In genomic region chr1:11796036-11796828, GRCh38 we compare ENCODE assay signal across 19 cellular contexts. TPM values are rescaled to one million over a fixed set of nuclear protein-coding genes. Genes with fewer than 3 reads are reported as not detected.
A peak's percentile ranks its signal among the peaks of the same experiment; 100 is the strongest.
DNase-seq lines count a peak whose midpoint lies in the region; ATAC-seq, FAIRE-seq and TF ChIP-seq lines count a peak whose summit lies in the region.
"Had no signal": no experiment of that assay in that cellular context is flagged by ENCODE, and none has a peak within 500 bp of the region (broad histone marks: within the 10 kb centered on the region; RNA-seq: fewer than 3 reads in every experiment).

No MANE protein-coding gene starts in this region.

- H3K4me3 Mint-ChIP-seq in activated naive CD8-positive, alpha-beta T cell treated with anti-CD3 and anti-CD28 coated beads, Interleukin-2, amount 50 U/mL, for 24 hours: no peak overlapping the region
- H3K4me3 Mint-ChIP-seq: activated CD4-positive, alpha-beta memory T cell treated with anti-CD3 and anti-CD28 coated beads for 36 hours had no signal

- H3K27me3 ChIP-seq in GM12878 (replicated peaks in 1 of 2; ENCODE audit: control insufficient read depth in 2 of 2, insufficient read depth in 2 of 2, low read length in 1 of 2) (no peaks in the 10 kb centered on the region), left ventricle myocardium inferior (ENCODE audit: low read depth) (no peaks in the 10 kb centered on the region)
- H3K27me3 ChIP-seq: hepatocyte had no signal

- H3K27ac Mint-ChIP-seq in activated naive CD8-positive, alpha-beta T cell treated with anti-CD3 and anti-CD28 coated beads, Interleukin-2, amount 50 U/mL, for 24 hours: no peak overlapping the region
- H3K27ac Mint-ChIP-seq: activated CD4-positive, alpha-beta memory T cell treated with anti-CD3 and anti-CD28 coated beads for 36 hours had no signal

- H3K4me1 Mint-ChIP-seq in activated naive CD8-positive, alpha-beta T cell treated with anti-CD3 and anti-CD28 coated beads, Interleukin-2, amount 50 U/mL, for 24 hours: no peaks in the 10 kb centered on the region

- in situ Hi-C loops in GM12878 (cut with MboI): no loop called here

- no peaks in the 10 kb centered on the region for H3K9me3 Mint-ChIP-seq in activated naive CD8-positive, alpha-beta T cell treated with anti-CD3 and anti-CD28 coated beads, Interleukin-2, amount 50 U/mL, for 24 hours
- H3K9me3 Mint-ChIP-seq: activated CD4-positive, alpha-beta memory T cell treated with anti-CD3 and anti-CD28 coated beads for 36 hours had no signal

- no peak for TF ChIP-seq EP300 in GM12878 (IDR thresholded peaks at IDR 0.05; ENCODE audit: borderline replicate concordance in 1 of 2, control insufficient read depth in 1 of 2, low read depth in 2 of 2, low read length in 2 of 2)

- no peak for TF ChIP-seq RAD21 in GM12878 (IDR thresholded peaks at IDR 0.05; ENCODE audit: insufficient read depth, low read depth, low read length)

- H3K4me3 ChIP-seq in GM12878 (no peak overlapping the region), left ventricle myocardium inferior (peak overlapping the region; percentile 58)
- H3K4me3 ChIP-seq: hepatocyte, mucosa of descending colon, skin epidermis had no signal

- H3K27ac ChIP-seq in GM12878 (ENCODE audit: control insufficient read depth, insufficient read depth) (no peak overlapping the region), left ventricle myocardium inferior (replicated peaks) (peak overlapping the region; percentile 98), caudate nucleus (ENCODE audit: low read depth, low read length) (no peak overlapping the region)
- H3K27ac ChIP-seq: hepatocyte had no signal

- intact Hi-C loops in GM12878 (cut with micrococcal nuclease; ENCODE audit: unreplicated experiment) (no loop called here), left ventricle myocardium inferior (cut with micrococcal nuclease) (no loop called here), posterior vena cava (cut with DNase I) (no loop called here)

- SMC1A ChIA-PET in GM12878 (lab: Charles Lee; ENCODE audit: uncharacterized antibody, unreplicated experiment): interaction anchor here (1.1 kb wide), 1 partner anchor 11 kb away, joined by 3 read pairs; no protein-coding TSS in a partner anchor

- H3K4me1 ChIP-seq in GM12878 (ENCODE audit: control insufficient read depth, insufficient read depth, low read length): no peaks in the 10 kb centered on the region; the same call in 1 of the 2 replicates
- peaks cover 99% of the 10 kb centered on the region for H3K4me1 ChIP-seq in left ventricle myocardium inferior

- CTCF ChIA-PET in GM12878 (lab: Yijun Ruan, JAX): interaction anchor here (3.5 kb wide), 1 partner anchor 9 kb away, joined by 24 read pairs; no protein-coding TSS in a partner anchor

- H3K36me3 ChIP-seq in GM12878 (ENCODE audit: control insufficient read depth in 2 of 2, insufficient read depth in 2 of 2, low read length in 1 of 2) (peaks cover 0 to 5% of the 10 kb centered on the region in 2 experiments; a peak in 3 of 4 replicates), left ventricle myocardium inferior (peaks cover 70% of the 10 kb centered on the region)

- no TSS peak for BruUV-seq in GM12878 (replicated peaks; lab: Mats Ljungman, UMichigan)

- RAD21 ChIA-PET in GM12878 (lab: Charles Lee; ENCODE audit: unreplicated experiment): no interaction called here

- H3K9ac ChIP-seq in GM12878 (ENCODE audit: control insufficient read depth, insufficient read depth, low read length): no peak overlapping the region

- FAIRE-seq in GM12878 (lab: Jason Lieb, UNC): no peak

- H3K27me3 Mint-ChIP-seq in activated naive CD8-positive, alpha-beta T cell treated with anti-CD3 and anti-CD28 coated beads, Interleukin-2, amount 50 U/mL, for 24 hours: no peaks in the 10 kb centered on the region
- H3K27me3 Mint-ChIP-seq: activated CD4-positive, alpha-beta memory T cell treated with anti-CD3 and anti-CD28 coated beads for 36 hours had no signal

- H3K4me2 ChIP-seq in GM12878 (ENCODE audit: control insufficient read depth, insufficient read depth): no peak overlapping the region
- H3K4me2 ChIP-seq: hepatocyte had no signal

- H3K9me3 ChIP-seq in GM12878 (replicated peaks; ENCODE audit: control insufficient read depth, insufficient read depth, low read length) (no peaks in the 10 kb centered on the region), left ventricle myocardium inferior (replicated peaks) (no peaks in the 10 kb centered on the region)
- H3K9me3 ChIP-seq: mucosa of descending colon had no signal

- no peaks in the 10 kb centered on the region for H3K79me2 ChIP-seq in GM12878 (ENCODE audit: control insufficient read depth, insufficient read depth, low read length)

- POLR2A ChIA-PET in GM12878 (lab: Charles Lee): interaction anchor here (0.9 kb wide), 1 partner anchor 10 kb away, joined by 4 read pairs; the partner anchor contains the start of gene CLCN6

- ATAC-seq in GM12878: peak; percentile 36
- ATAC-seq in activated naive CD8-positive, alpha-beta T cell treated with anti-CD3 and anti-CD28 coated beads, Interleukin-2, amount 50 U/mL, for 24 hours: no peak
- ATAC-seq: HCT116, mucosa of descending colon had no signal

- H3K36me3 Mint-ChIP-seq in activated naive CD8-positive, alpha-beta T cell treated with anti-CD3 and anti-CD28 coated beads, Interleukin-2, amount 50 U/mL, for 24 hours (ENCODE audit: low read depth): peaks cover 4% of the 10 kb centered on the region

- no peaks in the 10 kb centered on the region for H4K20me1 ChIP-seq in GM12878 (ENCODE audit: control insufficient read depth, insufficient read depth)

- 96% methylated on average over 15 of the region's 15 CpGs for WGBS in GM12878 (ENCODE audit: insufficient coverage, insufficient replicate concordance, low lambda C conversion rate, missing lambda C conversion rate)

- 0 out of 2 replicates have a peak, but pooled peaks have one; percentile 31 for TF ChIP-seq POLR2A in GM12878 (IDR thresholded peaks at IDR 0.05; ENCODE audit: low read depth, low read length)

- no peak for TF ChIP-seq CTCF in GM12878 (IDR thresholded peaks at IDR 0.05 in 2 of 3, conservative IDR thresholded peaks at IDR 0.05 in 1 of 3; ENCODE audit: control insufficient read depth in 2 of 3, extremely low read depth in 1 of 3, insufficient read depth in 1 of 3, low read depth in 3 of 3, low read length in 3 of 3)
- TF ChIP-seq CTCF in left ventricle myocardium inferior (IDR thresholded peaks at IDR 0.05; ENCODE audit: borderline replicate concordance): no peak

- H2AFZ ChIP-seq in GM12878 (ENCODE audit: control insufficient read depth, low read depth, low read length): no peak overlapping the region
- H2AFZ ChIP-seq: hepatocyte had no signal

- DNase-seq in CD1c-positive myeloid dendritic cell (ENCODE audit: extremely low spot score): peak; percentile 18
- no peak for DNase-seq in GM12878 (ENCODE audit: low read depth, low spot score)
- peak; percentile 82 for DNase-seq in left ventricle myocardium inferior
- peak; percentile 69 for DNase-seq in posterior vena cava (ENCODE audit: low spot score)
- no peak for DNase-seq in NCI-H69 (lab: John Stamatoyannopoulos, UW)
- DNase-seq in GDM1 (lab: John Stamatoyannopoulos, UW): no peak
- no peak for DNase-seq in activated naive CD8-positive, alpha-beta T cell treated with anti-CD3 and anti-CD28 coated beads, Interleukin-2, amount 50 U/mL, for 24 hours
- DNase-seq in caudate nucleus (lab: John Stamatoyannopoulos, UW): no peak
- DNase-seq: activated CD4-positive, alpha-beta memory T cell treated with anti-CD3 and anti-CD28 coated beads for 36 hours; activated naive CD4-positive, alpha-beta T cell treated with anti-CD3 and anti-CD28 coated beads, Interleukin-2, amount 50 U/mL, for 16 hours; DND-41; T-helper 1 cell had no signal

RNA-seq across cellular contexts. Expression of gene MTHFR, which starts 9.5 kb away (rescaled TPM):
- 64.5 and 71.1 TPM in 2 replicates for total RNA-seq in GM12878 (2013; cell fraction: nucleolus; rRNA removed)
- total RNA-seq in GM12878 (2014; rRNA removed) (16.1 and 16.8 TPM in 2 replicates), GM12878 (2014; rRNA removed; fragmentation: Illumina TruSeq; extraction: Trizol) (9.7 and 10.0 TPM in 2 replicates), GM12878 (2021) (15.8 and 16.6 TPM in 2 replicates), left ventricle myocardium inferior (40.1 TPM), posterior vena cava (10 to 100 TPM; 31.0 to 31.7 TPM)
- 5.1 TPM for polyA plus RNA-seq in GM12878 (2011; ENCODE audit: low read depth)
- polyA plus RNA-seq in GM12878 (2011; rRNA removed) (8.0 and 13.1 TPM in 2 replicates), GM12878 (2014; fragmentation: Illumina TruSeq; extraction: Trizol) (5.0 and 9.0 TPM in 2 replicates), GM12878 (2014; fragmentation: Nextera tagmentation; extraction: Ambion mirVana) (1 to 10 TPM; 1.0 to 1.2 TPM), GM12878 (2014; rRNA removed) (14.1 and 15.1 TPM in 2 replicates), GM12878 (2016; fragmentation: Nextera tagmentation; extraction: Ambion mirVana) (1 to 10 TPM; 8.1 to 9.2 TPM)
- polyA plus RNA-seq in GM12878 (2011; cell fraction: cytosol; rRNA removed): 11.3 and 14.2 TPM in 2 replicates
- 20.6 and 23.7 TPM in 2 replicates for polyA plus RNA-seq in GM12878 (2011; cell fraction: nucleus; rRNA removed)
- 10.9 and 11.0 TPM in 2 replicates for polyA plus RNA-seq in GM12878 (2012)
- 27.2 and 43.1 TPM in 2 replicates for polyA minus RNA-seq in GM12878 (2011; rRNA and poly(A)+ RNA removed)
- 8.1 and 11.8 TPM in 2 replicates for polyA minus RNA-seq in GM12878 (2011; cell fraction: cytosol; rRNA and poly(A)+ RNA removed)
- 27.8 and 45.6 TPM in 2 replicates for polyA minus RNA-seq in GM12878 (2011; cell fraction: nucleus; rRNA and poly(A)+ RNA removed)

RNA-seq across cellular contexts. Expression of gene CLCN6, which starts 9.8 kb away (rescaled TPM):
- 71.1 and 80.4 TPM in 2 replicates for total RNA-seq in GM12878 (2013; cell fraction: nucleolus; rRNA removed)
- total RNA-seq in GM12878 (2014; rRNA removed) (9.3 and 9.9 TPM in 2 replicates), GM12878 (2014; rRNA removed; fragmentation: Illumina TruSeq; extraction: Trizol) (8.0 and 9.0 TPM in 2 replicates), GM12878 (2021) (18.3 and 20.8 TPM in 2 replicates), left ventricle myocardium inferior (16.1 TPM), posterior vena cava (10 to 100 TPM; 16.8 to 16.9 TPM)
- 6.5 TPM for polyA plus RNA-seq in GM12878 (2011; ENCODE audit: low read depth)
- polyA plus RNA-seq in GM12878 (2011; rRNA removed) (10.0 and 12.0 TPM in 2 replicates), GM12878 (2014; fragmentation: Illumina TruSeq; extraction: Trizol) (16.5 TPM in 2 replicates), GM12878 (2014; fragmentation: Nextera tagmentation; extraction: Ambion mirVana) (1 to 10 TPM; 2.2 to 2.4 TPM), GM12878 (2014; rRNA removed) (19.7 and 20.9 TPM in 2 replicates), GM12878 (2016; fragmentation: Nextera tagmentation; extraction: Ambion mirVana) (10 to 100 TPM in 1 of 2 experiments, 1 to 10 TPM in 1; 9.5 to 10.5 TPM)
- 12.9 and 14.9 TPM in 2 replicates for polyA plus RNA-seq in GM12878 (2011; cell fraction: cytosol; rRNA removed)
- polyA plus RNA-seq in GM12878 (2011; cell fraction: nucleus; rRNA removed): 65.7 and 71.3 TPM in 2 replicates
- polyA plus RNA-seq in GM12878 (2012): 11.9 and 13.7 TPM in 2 replicates
- polyA minus RNA-seq in GM12878 (2011; rRNA and poly(A)+ RNA removed): 12.1 and 16.8 TPM in 2 replicates
- polyA minus RNA-seq in GM12878 (2011; cell fraction: cytosol; rRNA and poly(A)+ RNA removed): 3.3 and 4.0 TPM in 2 replicates
- 17.4 and 25.6 TPM in 2 replicates for polyA minus RNA-seq in GM12878 (2011; cell fraction: nucleus; rRNA and poly(A)+ RNA removed)

RNA-seq across cellular contexts. Expression of gene C1orf167, which starts 34.2 kb away (rescaled TPM):
- total RNA-seq in GM12878 (2013; cell fraction: nucleolus; rRNA removed): not detected in 2 replicates
- total RNA-seq in GM12878 (2014; rRNA removed) (0.17 TPM in 1 of 2 replicates, not detected in the other), GM12878 (2014; rRNA removed; fragmentation: Illumina TruSeq; extraction: Trizol) (not detected in 2 replicates), GM12878 (2021) (0.31 TPM in 1 of 2 replicates, not detected in the other), left ventricle myocardium inferior (2.5 TPM), posterior vena cava (1 to 10 TPM; 2.1 to 2.3 TPM)
- not detected for polyA plus RNA-seq in GM12878 (2011; ENCODE audit: low read depth)
- polyA plus RNA-seq in GM12878 (2011; rRNA removed) (not detected in 2 replicates), GM12878 (2014; fragmentation: Illumina TruSeq; extraction: Trizol) (not detected in 2 replicates), GM12878 (2014; fragmentation: Nextera tagmentation; extraction: Ambion mirVana) (not detected), GM12878 (2014; rRNA removed) (not detected in 2 replicates), GM12878 (2016; fragmentation: Nextera tagmentation; extraction: Ambion mirVana) (not detected)
- not detected in 2 replicates for polyA plus RNA-seq in GM12878 (2011; cell fraction: cytosol; rRNA removed)
- not detected in 2 replicates for polyA plus RNA-seq in GM12878 (2011; cell fraction: nucleus; rRNA removed)
- 0.10 and 1.7 TPM in 2 replicates for polyA plus RNA-seq in GM12878 (2012)
- not detected in 2 replicates for polyA minus RNA-seq in GM12878 (2011; rRNA and poly(A)+ RNA removed)
- polyA minus RNA-seq in GM12878 (2011; cell fraction: cytosol; rRNA and poly(A)+ RNA removed): not detected in 2 replicates
- polyA minus RNA-seq in GM12878 (2011; cell fraction: nucleus; rRNA and poly(A)+ RNA removed): not detected in 2 replicates
- total RNA-seq: activated CD4-positive, alpha-beta memory T cell treated with anti-CD3 and anti-CD28 coated beads for 36 hours; hepatocyte had no signal

RNA-seq across cellular contexts. Expression of gene NPPA, which starts 51.4 kb away (rescaled TPM):
- total RNA-seq in GM12878 (2013; cell fraction: nucleolus; rRNA removed): not detected in 2 replicates
- total RNA-seq in GM12878 (2014; rRNA removed): not detected in 2 replicates
- total RNA-seq in GM12878 (2014; rRNA removed; fragmentation: Illumina TruSeq; extraction: Trizol): not detected in 2 replicates
- not detected in 2 replicates for total RNA-seq in GM12878 (2021)
- not detected for polyA plus RNA-seq in GM12878 (2011; ENCODE audit: low read depth)
- polyA plus RNA-seq in GM12878 (2011; rRNA removed): not detected in 2 replicates
- not detected in 2 replicates for polyA plus RNA-seq in GM12878 (2011; cell fraction: cytosol; rRNA removed)
- polyA plus RNA-seq in GM12878 (2011; cell fraction: nucleus; rRNA removed): not detected in 2 replicates
- polyA plus RNA-seq in GM12878 (2012): 0.29 and 0.50 TPM in 2 replicates
- polyA plus RNA-seq in GM12878 (2014; fragmentation: Illumina TruSeq; extraction: Trizol): not detected in 2 replicates
- not detected for polyA plus RNA-seq in GM12878 (2014; fragmentation: Nextera tagmentation; extraction: Ambion mirVana)
- polyA plus RNA-seq in GM12878 (2014; rRNA removed): not detected in 2 replicates
- under 1 TPM; 0.31 to 0.39 TPM for polyA plus RNA-seq in GM12878 (2016; fragmentation: Nextera tagmentation; extraction: Ambion mirVana)
- polyA minus RNA-seq in GM12878 (2011; rRNA and poly(A)+ RNA removed): not detected in 2 replicates
- polyA minus RNA-seq in GM12878 (2011; cell fraction: cytosol; rRNA and poly(A)+ RNA removed): not detected in 2 replicates
- not detected in 2 replicates for polyA minus RNA-seq in GM12878 (2011; cell fraction: nucleus; rRNA and poly(A)+ RNA removed)
- 1,100 TPM for total RNA-seq in left ventricle myocardium inferior
- total RNA-seq in posterior vena cava: 1 to 10 TPM in 1 of 2 donors, not detected in 1; 3.8 TPM
- total RNA-seq: activated CD4-positive, alpha-beta memory T cell treated with anti-CD3 and anti-CD28 coated beads for 36 hours; dermis microvascular lymphatic vessel endothelial cell; hepatocyte; urinary bladder had no signal
- polyA plus RNA-seq: AG04450 had no signal

Comparison
In these comparisons a context has a peak if more than half of its experiments do, and no peak if none do; other contexts are left out.
1. DNase-seq: peak in CD1c-positive myeloid dendritic cell (single experiment), left ventricle myocardium inferior (single experiment) and posterior vena cava (single experiment); none in GM12878 (single experiment), NCI-H69 (single experiment), GDM1 (single experiment), activated naive CD8-positive, alpha-beta T cell treated with anti-CD3 and anti-CD28 coated beads, Interleukin-2, amount 50 U/mL, for 24 hours (single experiment) and caudate nucleus (0 of 61).